11 cellular contexts compared by ENCODE assay signal in genomic region chr6:44012078-44012493, GRCh38.
DNase-seq lines count a peak whose midpoint lies in the region; FAIRE-seq and TF ChIP-seq lines count a peak whose summit lies in the region.
"Had no signal": no experiment of that assay in that cellular context is flagged by ENCODE, and none has a peak within 500 bp of the region (broad histone marks: within the 10 kb centered on the region; RNA-seq: fewer than 3 reads in every experiment).

No MANE protein-coding gene starts in this region.

- peak overlapping the region; percentile 92 for H3K27ac Mint-ChIP-seq in HFFc6

- H3K4me2 ChIP-seq in keratinocyte (ENCODE audit: control insufficient read depth, extremely low read depth, insufficient read depth, low read depth, low read length), result no peak overlapping the region

- H3K4me1 Mint-ChIP-seq in HFFc6 (ENCODE audit: low read depth), result peaks cover 45% of the 10 kb centered on the region
- H3K4me1 Mint-ChIP-seq: neural crest cell had no signal

- no peaks in the 10 kb centered on the region for H3K9me1 ChIP-seq in keratinocyte (ENCODE audit: control insufficient read depth, extremely low read depth, insufficient read depth, low read length)

- no peak overlapping the region for H3K4me3 ChIP-seq in AG04449 (ENCODE audit: low read depth, low read length)
- no peak overlapping the region for H3K4me3 ChIP-seq in keratinocyte (ENCODE audit: control insufficient read depth in 2 of 3, extremely low read depth in 1 of 3, insufficient read depth in 2 of 3, low read depth in 1 of 3, low read length in 3 of 3)

- H3K9ac ChIP-seq in keratinocyte (ENCODE audit: control insufficient read depth, extremely low read depth, insufficient read depth, low read length), result no peak overlapping the region

- H3K27me3 Mint-ChIP-seq in HFFc6 (ENCODE audit: insufficient read depth), result peaks cover 1% of the 10 kb centered on the region; the same call in 1 of the 2 replicates

- H4K20me1 ChIP-seq in keratinocyte (ENCODE audit: control insufficient read depth, extremely low read depth, insufficient read depth, low read length), result no peaks in the 10 kb centered on the region

- peaks cover 22% of the 10 kb centered on the region for H3K4me1 ChIP-seq in keratinocyte (ENCODE audit: control insufficient read depth, extremely low read depth, insufficient read depth, low read length)

- dilution Hi-C loops in keratinocyte (cut with MboI; ENCODE audit: extremely low pct_ligation_motif_present, low sequenced_read_pairs), result no loop called here

- TF ChIP-seq CTCF in AG04449 (IDR thresholded peaks at IDR 0.05; ENCODE audit: insufficient read depth, low read length, missing control alignments) (no peak), HFFc6 (IDR thresholded peaks at IDR 0.05) (no peak), keratinocyte (optimal IDR thresholded peaks at IDR 0.05 in 1 of 3, IDR thresholded peaks at IDR 0.05 in 1 of 3, conservative IDR thresholded peaks at IDR 0.05 in 1 of 3; ENCODE audit: extremely low read depth in 1 of 3, insufficient read depth in 2 of 3, low read length in 3 of 3) (no peak)

- peak; percentile 99 for DNase-seq in AG04449 (ENCODE audit: low read depth, low spot score)
- DNase-seq in HFFc6, result peak; percentile 91
- DNase-seq in UCSD-AML1 (lab: John Stamatoyannopoulos, UW; ENCODE audit: unreplicated experiment), result peak; percentile 70
- peak; percentile 76 for DNase-seq in keratinocyte (ENCODE audit: low read depth, low spot score)
- DNase-seq in putamen (ENCODE audit: low spot score), result no peak
- no peak for DNase-seq in activated naive CD4-positive, alpha-beta T cell treated with anti-CD3 and anti-CD28 coated beads, Interleukin-2, amount 50 U/mL, for 16 hours
- no peak for DNase-seq in stimulated activated naive CD4-positive, alpha-beta T cell treated with Interleukin-2 at 50 U/mL for 16 hours (lab: John Stamatoyannopoulos, UW)
- DNase-seq in SK-N-DZ (ENCODE audit: low spot score), result no peak
- DNase-seq: DMS 273 treated with DMSO at 0.1 percent for 48 hours, foreskin melanocyte had no signal

- no peaks in the 10 kb centered on the region for H3K27me3 ChIP-seq in keratinocyte (ENCODE audit: control insufficient read depth, extremely low read depth, insufficient read depth, low read length)

- no peaks in the 10 kb centered on the region for H3K36me3 ChIP-seq in keratinocyte (ENCODE audit: control insufficient read depth in 2 of 2, extremely low read depth in 1 of 2, insufficient read depth in 2 of 2, low read length in 2 of 2)

- H3K4me3 Mint-ChIP-seq in HFFc6, result peak overlapping the region; percentile 71
- H3K4me3 Mint-ChIP-seq: neural crest cell had no signal

- no peaks in the 10 kb centered on the region for H3K79me2 ChIP-seq in keratinocyte (ENCODE audit: control insufficient read depth, insufficient read depth, low read length)

- peak; percentile 69 for FAIRE-seq in keratinocyte (lab: Jason Lieb, UNC)

- CTCF ChIA-PET in AG04449 (lab: Yijun Ruan, JAX), result interaction anchor here (1.2 to 7.9 kb wide), 6 partner anchors 24 to 242 kb away, joined by 3 to 69 read pairs (median 7); partner anchors contain the start of gene VEGFA

- peaks cover 3% of the 10 kb centered on the region for H3K9me3 ChIP-seq in keratinocyte (ENCODE audit: control insufficient read depth, low read depth, low read length)

- POLR2A ChIA-PET in AG04449 (lab: Yijun Ruan, JAX), result interaction anchor here (0.7 to 3.4 kb wide), 16 partner anchors 9 to 242 kb away, joined by 3 to 25 read pairs (median 6); partner anchors contain the start of gene VEGFA

- H3K9me3 Mint-ChIP-seq in HFFc6, result peaks cover 21% of the 10 kb centered on the region

- H3K27ac ChIP-seq in keratinocyte (ENCODE audit: control insufficient read depth, insufficient read depth, low read length), result no peak overlapping the region

- peaks cover 22% of the 10 kb centered on the region for H3K36me3 Mint-ChIP-seq in HFFc6 (ENCODE audit: low read depth)

- no peak overlapping the region for H2AFZ ChIP-seq in keratinocyte (ENCODE audit: control insufficient read depth, low read length)

Comparison
In these comparisons a context has a peak if more than half of its experiments do, and no peak if none do; other contexts are left out.
1. DNase-seq: peak in AG04449 (single experiment), HFFc6 (single experiment), UCSD-AML1 (single experiment) and keratinocyte (single experiment); none in putamen (single experiment), activated naive CD4-positive, alpha-beta T cell treated with anti-CD3 and anti-CD28 coated beads, Interleukin-2, amount 50 U/mL, for 16 hours (single experiment), stimulated activated naive CD4-positive, alpha-beta T cell treated with Interleukin-2 at 50 U/mL for 16 hours (single experiment) and SK-N-DZ (single experiment).